ENCODE assay signal across 13 cellular contexts in genomic region chr17:74773871-74774286, GRCh38. TPM values are rescaled to one million over a fixed set of nuclear protein-coding genes. Genes with fewer than 3 reads are reported as not detected.
A peak's percentile ranks its signal among the peaks of the same experiment; 100 is the strongest.
DNase-seq lines count a peak whose midpoint lies in the region; ATAC-seq and TF ChIP-seq lines count a peak whose summit lies in the region.
"Had no signal": no experiment of that assay in that cellular context is flagged by ENCODE, and none has a peak within 500 bp of the region (broad histone marks: within the 10 kb centered on the region; RNA-seq: fewer than 3 reads in every experiment).

No MANE protein-coding gene starts in this region.

- H3K9ac ChIP-seq in neural progenitor cell, result no peak overlapping the region

- peaks cover 34% of the 10 kb centered on the region for H3K79me2 ChIP-seq in neural progenitor cell (ENCODE audit: low read depth)

- peaks cover 24% of the 10 kb centered on the region for H3K4me1 Mint-ChIP-seq in neural progenitor cell

- no peak for ATAC-seq in HG03108 (IDR thresholded peaks at IDR 0.05; ENCODE audit: unreplicated experiment)

- peak overlapping the region; percentile 72 for H3K4me3 Mint-ChIP-seq in neural progenitor cell

- H4K20me1 ChIP-seq in neural progenitor cell (ENCODE audit: low read depth), result peaks cover 12% of the 10 kb centered on the region

- no peaks in the 10 kb centered on the region for H3K9me3 Mint-ChIP-seq in neural progenitor cell

- peaks cover 12% of the 10 kb centered on the region for H3K36me3 Mint-ChIP-seq in neural progenitor cell

- H3F3A ChIP-seq in neural progenitor cell (ENCODE audit: low read depth), result peaks cover 19% of the 10 kb centered on the region

- H3K27me3 ChIP-seq in neural progenitor cell, result no peaks in the 10 kb centered on the region
- H3K27me3 ChIP-seq: MG63 had no signal

- H3K4me1 ChIP-seq in neural progenitor cell, result peaks cover 11% of the 10 kb centered on the region

- DNase-seq in EH (ENCODE audit: low read depth) (peak; percentile 77), RPMI7951 (ENCODE audit: low read depth) (peak; percentile 41), choroid plexus epithelial cell (ENCODE audit: low read depth) (peak; percentile 83), neural progenitor cell (ENCODE audit: low spot score) (no peak), NCI-H748 treated with DMSO at 0.1 percent for 48 hours (lab: John Stamatoyannopoulos, UW) (no peak), amygdala (lab: John Stamatoyannopoulos, UW) (no peak), middle frontal gyrus (ENCODE audit: extremely low spot score, low spot score) (no peak)
- DNase-seq: activated gamma-delta T cell treated with Interleukin-2 at 50 U/mL for 16 hours, DND-41, MG63, T-helper 9 cell had no signal

- no peaks in the 10 kb centered on the region for H3K36me3 ChIP-seq in neural progenitor cell

- H3K27ac ChIP-seq in neural progenitor cell, result no peak overlapping the region
- H3K27ac ChIP-seq: prostate gland had no signal

- H2AFZ ChIP-seq in neural progenitor cell (replicated peaks), result no peak overlapping the region

- H3K4me3 ChIP-seq in choroid plexus epithelial cell (ENCODE audit: low read depth, low read length) (no peak overlapping the region), neural progenitor cell (no peak overlapping the region)
- H3K4me3 ChIP-seq: MG63, prostate gland had no signal

- no peaks in the 10 kb centered on the region for H3K9me3 ChIP-seq in neural progenitor cell (ENCODE audit: low read depth)
- H3K9me3 ChIP-seq: MG63, prostate gland had no signal

- H3K27ac Mint-ChIP-seq in neural progenitor cell, result no peak overlapping the region

- no peak for TF ChIP-seq CTCF in choroid plexus epithelial cell (conservative IDR thresholded peaks at IDR 0.05; ENCODE audit: low read depth, low read length)
- TF ChIP-seq CTCF in neural progenitor cell (IDR thresholded peaks at IDR 0.05), result no peak

- H3K27me3 Mint-ChIP-seq in neural progenitor cell (ENCODE audit: insufficient read depth, low read depth), result peaks cover 14% of the 10 kb centered on the region

- H3K4me2 ChIP-seq in neural progenitor cell, result no peak overlapping the region

RNA-seq across cellular contexts. Expression of gene NAT9, which starts 2.3 kb away (rescaled TPM):
- 11.4 and 12.1 TPM in 2 replicates for total RNA-seq in RPMI7951 (2014; rRNA removed; shearing (Covaris generic))
- total RNA-seq in neural progenitor cell (ENCODE audit: low replicate concordance), result 68.9 and 75.3 TPM in 2 replicates

RNA-seq across cellular contexts. Expression of gene NHERF1, which starts 25.5 kb away (rescaled TPM):
- 15.0 TPM in 2 replicates for total RNA-seq in RPMI7951 (2014; rRNA removed; shearing (Covaris generic))
- total RNA-seq in neural progenitor cell (ENCODE audit: low replicate concordance), result 27.1 and 63.8 TPM in 2 replicates

RNA-seq across cellular contexts. Expression of gene RAB37, which starts 36.8 kb away (rescaled TPM):
- not detected in 2 replicates for total RNA-seq in RPMI7951 (2014; rRNA removed; shearing (Covaris generic))
- total RNA-seq in neural progenitor cell (ENCODE audit: low replicate concordance), result 1.5 and 4.3 TPM in 2 replicates

Comparison
In these comparisons a context has a peak if more than half of its experiments do, and no peak if none do; other contexts are left out.
1. DNase-seq: peak in EH (single experiment), RPMI7951 (single experiment) and choroid plexus epithelial cell (single experiment); none in neural progenitor cell (single experiment), NCI-H748 treated with DMSO at 0.1 percent for 48 hours (single experiment), amygdala (0 of 56) and middle frontal gyrus (single experiment).